Comparison of ENCODE assay signal across 15 cellular contexts in genomic region chr19:42857544-42857867, GRCh38. TPM values are rescaled to one million over a fixed set of nuclear protein-coding genes. Genes with fewer than 3 reads are reported as not detected.
A peak's percentile ranks its signal among the peaks of the same experiment; 100 is the strongest.
DNase-seq lines count a peak whose midpoint lies in the region; ATAC-seq, FAIRE-seq and TF ChIP-seq lines count a peak whose summit lies in the region.
"Had no signal": no experiment of that assay in that cellular context is flagged by ENCODE, and none has a peak within 500 bp of the region (broad histone marks: within the 10 kb centered on the region; RNA-seq: fewer than 3 reads in every experiment).

No MANE protein-coding gene starts in this region.

- 58 to 61% methylated on average over 5 of the region's 5 CpGs for WGBS in pancreas, 2 donors

- H3K27me3 ChIP-seq in DOHH2 (ENCODE audit: control insufficient read depth, low read length) (no peaks in the 10 kb centered on the region), osteoblast (ENCODE audit: insufficient read depth, low read length) (no peaks in the 10 kb centered on the region), pancreas (no peaks in the 10 kb centered on the region)
- H3K27me3 ChIP-seq: SJSA1 had no signal

- H2AFZ ChIP-seq in osteoblast (ENCODE audit: low read length), result peak overlapping the region; percentile 5

- H3K27ac ChIP-seq in DOHH2 (ENCODE audit: low read depth, low read length) (no peak overlapping the region), VCaP (no peak overlapping the region), osteoblast (ENCODE audit: low read depth, low read length) (no peak overlapping the region), pancreas (no peak overlapping the region)
- H3K27ac ChIP-seq: SJSA1 had no signal

- TF ChIP-seq CTCF in DOHH2 (IDR thresholded peaks at IDR 0.05; ENCODE audit: low read depth, low read length, poor library complexity, severe bottlenecking) (peak; percentile 40), VCaP (conservative IDR thresholded peaks at IDR 0.05) (peak; percentile 33; the same call in 1 of the 2 replicates), osteoblast (IDR thresholded peaks at IDR 0.05; ENCODE audit: extremely low read depth, low read depth, low read length) (no peak), pancreas (IDR thresholded peaks at IDR 0.05) (no peak)

- H3K9me2 ChIP-seq in DOHH2 (replicated peaks; ENCODE audit: control insufficient read depth, low read length), result no peaks in the 10 kb centered on the region

- H3K4me2 ChIP-seq in DOHH2 (ENCODE audit: low read length), result no peak overlapping the region
- no peak overlapping the region for H3K4me2 ChIP-seq in osteoblast (ENCODE audit: insufficient read depth, low read length)

- no peaks in the 10 kb centered on the region for H3K4me1 ChIP-seq in DOHH2 (ENCODE audit: control insufficient read depth, low read length)
- no peaks in the 10 kb centered on the region for H3K4me1 ChIP-seq in osteoblast (ENCODE audit: insufficient read depth, low read length)
- H3K4me1 ChIP-seq in pancreas, result no peaks in the 10 kb centered on the region

- H3K36me3 ChIP-seq in DOHH2 (ENCODE audit: control insufficient read depth, low read length), result no peaks in the 10 kb centered on the region
- H3K36me3 ChIP-seq in osteoblast (ENCODE audit: insufficient read depth, low read length), result no peaks in the 10 kb centered on the region
- H3K36me3 ChIP-seq in pancreas, result no peaks in the 10 kb centered on the region
- H3K36me3 ChIP-seq: SJSA1 had no signal

- no peaks in the 10 kb centered on the region for H3F3A ChIP-seq in DOHH2 (ENCODE audit: control insufficient read depth, insufficient read depth)

- no peak overlapping the region for H3K4me3 ChIP-seq in DOHH2 (ENCODE audit: low read length)
- H3K4me3 ChIP-seq in osteoblast (ENCODE audit: insufficient read depth, low read length), result no peak overlapping the region
- no peak overlapping the region for H3K4me3 ChIP-seq in pancreas
- H3K4me3 ChIP-seq: SJSA1 had no signal

- H3K9me3 ChIP-seq in DOHH2 (ENCODE audit: control insufficient read depth, insufficient read depth, low read length) (no peaks in the 10 kb centered on the region), osteoblast (ENCODE audit: low read depth, low read length) (no peaks in the 10 kb centered on the region), pancreas (no peaks in the 10 kb centered on the region)
- H3K9me3 ChIP-seq: SJSA1 had no signal

- no peak for FAIRE-seq in pancreas (lab: Jason Lieb, UNC)

- intact Hi-C loops in pancreas (cut with DNase I), result loop anchor here in 1 of 3 donors (10.0 kb wide), 1 partner anchor 103 kb away; no protein-coding TSS in a partner anchor
- intact Hi-C loops in sciatic nerve (cut with DNase I), result no loop called here

- DNase-seq in M059J (ENCODE audit: low read depth) (peak; percentile 23), osteoblast (ENCODE audit: insufficient read length, low spot score, missing footprints) (peak; percentile 10), pancreas (no peak), sciatic nerve (ENCODE audit: low spot score) (no peak)
- DNase-seq: NCI-H1092, NCI-H187, NCI-H446 treated with DMSO at 0.1 percent for 48 hours, NCI-H748 treated with DMSO at 0.1 percent for 48 hours, RPMI8226, SW 1271 had no signal

- ATAC-seq in pancreas, result no peak
- ATAC-seq in sciatic nerve, result no peak
- no peak for ATAC-seq in HG03025 (IDR thresholded peaks at IDR 0.05; ENCODE audit: low FRiP score, unreplicated experiment)

- H3K79me2 ChIP-seq in DOHH2 (ENCODE audit: control insufficient read depth, low read length) (no peaks in the 10 kb centered on the region), osteoblast (ENCODE audit: insufficient read depth, low read length) (no peaks in the 10 kb centered on the region)

- H4K20me1 ChIP-seq in DOHH2 (ENCODE audit: control insufficient read depth, insufficient read depth, low read depth, low read length) (no peaks in the 10 kb centered on the region), osteoblast (ENCODE audit: insufficient read depth, low read length) (no peaks in the 10 kb centered on the region)

RNA-seq across cellular contexts. Expression of gene PSG1, which starts 22.0 kb away (rescaled TPM):
- 11.0 and 13.6 TPM in 2 replicates for total RNA-seq in M059J (2014; rRNA removed; shearing (Covaris generic))
- total RNA-seq in osteoblast (0.36 and 1.2 TPM in 2 replicates), pancreas (not detected), sciatic nerve (not detected)
- not detected for polyA plus RNA-seq in pancreas
- total RNA-seq: H7 had no signal

Comparison
In these comparisons a context has a peak if more than half of its experiments do, and no peak if none do; other contexts are left out.
1. CTCF ChIP-seq: peak in DOHH2 (single experiment) and VCaP (single experiment); none in osteoblast (single experiment) and pancreas (0 of 4).
2. DNase-seq: peak in M059J (single experiment) and osteoblast (single experiment); none in pancreas (0 of 6) and sciatic nerve (single experiment).